11 cellular contexts compared by ENCODE assay signal in the genomic region with DNA sequence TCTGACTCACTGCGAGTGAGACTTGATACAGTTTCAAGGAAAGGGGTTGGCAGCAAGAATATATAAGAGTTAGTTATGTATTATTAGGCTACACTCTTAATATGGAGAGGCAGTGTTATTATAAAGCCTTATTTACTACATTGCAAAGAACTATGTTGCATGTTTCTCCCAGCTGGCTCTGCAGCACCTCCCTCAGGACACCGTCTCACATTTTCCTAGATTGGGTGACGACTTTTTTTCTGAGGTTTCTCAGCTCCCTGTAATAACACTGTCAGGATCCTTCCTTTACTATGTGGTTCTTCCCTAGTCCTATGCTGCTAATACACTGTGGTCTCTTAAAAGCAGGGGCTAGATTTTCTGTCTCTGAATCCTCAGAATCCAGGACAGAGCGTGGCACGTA.
DNase-seq lines count a peak whose midpoint lies in the region; ATAC-seq and TF ChIP-seq lines count a peak whose summit lies in the region.
"Had no signal": no experiment of that assay in that cellular context is flagged by ENCODE, and none has a peak within 500 bp of the region (broad histone marks: within the 10 kb centered on the region; RNA-seq: fewer than 3 reads in every experiment).

No MANE protein-coding gene starts in this region.

- POLR2A ChIA-PET in CD4-positive, alpha-beta T cell (lab: Charles Lee): no interaction called here

- H3K27ac Mint-ChIP-seq in chondrocyte (ENCODE audit: unreplicated experiment) (no peak overlapping the region), neural progenitor cell (no peak overlapping the region)
- no peak overlapping the region for H3K27ac Mint-ChIP-seq in CD4-positive, alpha-beta T cell

- H3K27me3 Mint-ChIP-seq in chondrocyte (ENCODE audit: low read depth) (no peaks in the 10 kb centered on the region), neural progenitor cell (ENCODE audit: insufficient read depth, low read depth) (peaks cover 2% of the 10 kb centered on the region)
- no peaks in the 10 kb centered on the region for H3K27me3 Mint-ChIP-seq in CD4-positive, alpha-beta T cell

- no peaks in the 10 kb centered on the region for H3K9me2 ChIP-seq in OCI-LY1 (ENCODE audit: low read depth, low read length)

- peaks cover 9% of the 10 kb centered on the region for H3K9me3 Mint-ChIP-seq in chondrocyte (ENCODE audit: low read depth)
- peaks cover 8% of the 10 kb centered on the region for H3K9me3 Mint-ChIP-seq in neural progenitor cell
- H3K9me3 Mint-ChIP-seq in CD4-positive, alpha-beta T cell: no peaks in the 10 kb centered on the region

- H3K4me3 Mint-ChIP-seq in chondrocyte (ENCODE audit: unreplicated experiment) (no peak overlapping the region), neural progenitor cell (no peak overlapping the region)
- no peak overlapping the region for H3K4me3 Mint-ChIP-seq in CD4-positive, alpha-beta T cell

- H3K36me3 ChIP-seq in GM06990 (ENCODE audit: control insufficient read depth, insufficient read depth, low read length) (peaks cover 2% of the 10 kb centered on the region; the same call in 1 of the 2 replicates), OCI-LY1 (ENCODE audit: insufficient read depth, low read length) (no peaks in the 10 kb centered on the region; the same call in 1 of the 2 replicates), neural progenitor cell (no peaks in the 10 kb centered on the region)
- H3K36me3 ChIP-seq: tibial nerve had no signal

- H3K4me2 ChIP-seq in OCI-LY1 (ENCODE audit: low read length): no peak overlapping the region
- no peak overlapping the region for H3K4me2 ChIP-seq in neural progenitor cell
- H3K4me2 ChIP-seq: smooth muscle cell had no signal

- H3K27ac ChIP-seq in OCI-LY1 (ENCODE audit: low read depth, low read length, poor library complexity, severe bottlenecking) (no peak overlapping the region), neural progenitor cell (no peak overlapping the region)
- no peak overlapping the region for H3K27ac ChIP-seq in CD4-positive, alpha-beta T cell (ENCODE audit: low read depth, low read length)
- H3K27ac ChIP-seq: tibial nerve had no signal

- H3K9ac ChIP-seq in OCI-LY1 (ENCODE audit: low read length): no peak overlapping the region
- no peak overlapping the region for H3K9ac ChIP-seq in neural progenitor cell

- H3K79me2 ChIP-seq in OCI-LY1 (ENCODE audit: insufficient read depth, low read length) (no peaks in the 10 kb centered on the region), neural progenitor cell (ENCODE audit: low read depth) (no peaks in the 10 kb centered on the region)

- CTCF ChIA-PET in CD4-positive, alpha-beta T cell (lab: Charles Lee): no interaction called here

- H3F3A ChIP-seq in OCI-LY1 (ENCODE audit: insufficient read depth, low read length) (no peaks in the 10 kb centered on the region), neural progenitor cell (ENCODE audit: low read depth) (no peaks in the 10 kb centered on the region)

- H3K9me3 ChIP-seq in OCI-LY1 (ENCODE audit: low read length) (no peaks in the 10 kb centered on the region), neural progenitor cell (ENCODE audit: low read depth) (no peaks in the 10 kb centered on the region)
- no peaks in the 10 kb centered on the region for H3K9me3 ChIP-seq in CD4-positive, alpha-beta T cell (ENCODE audit: control insufficient read depth, low read length)
- H3K9me3 ChIP-seq: tibial nerve had no signal

- H3K4me1 ChIP-seq in OCI-LY1 (ENCODE audit: insufficient read depth, low read length, severe bottlenecking) (no peaks in the 10 kb centered on the region), neural progenitor cell (no peaks in the 10 kb centered on the region)
- H3K4me1 ChIP-seq: tibial nerve had no signal

- H3K4me1 Mint-ChIP-seq in chondrocyte (ENCODE audit: low read depth) (no peaks in the 10 kb centered on the region), neural progenitor cell (peaks cover 6% of the 10 kb centered on the region)
- peaks cover 10% of the 10 kb centered on the region for H3K4me1 Mint-ChIP-seq in CD4-positive, alpha-beta T cell (ENCODE audit: low read depth)

- no peak overlapping the region for H2AFZ ChIP-seq in OCI-LY1 (ENCODE audit: low read length)
- H2AFZ ChIP-seq in neural progenitor cell (replicated peaks): no peak overlapping the region

- H3K36me3 Mint-ChIP-seq in chondrocyte (ENCODE audit: low read depth) (peaks cover 3% of the 10 kb centered on the region), neural progenitor cell (no peaks in the 10 kb centered on the region)
- peaks cover 55% of the 10 kb centered on the region for H3K36me3 Mint-ChIP-seq in CD4-positive, alpha-beta T cell (ENCODE audit: low read depth)

- H3K27me3 ChIP-seq in GM06990 (replicated peaks; ENCODE audit: control insufficient read depth, insufficient read depth, low read length): no peaks in the 10 kb centered on the region
- no peaks in the 10 kb centered on the region for H3K27me3 ChIP-seq in OCI-LY1 (ENCODE audit: insufficient read depth, low read length)
- no peaks in the 10 kb centered on the region for H3K27me3 ChIP-seq in neural progenitor cell
- no peaks in the 10 kb centered on the region for H3K27me3 ChIP-seq in CD4-positive, alpha-beta T cell (ENCODE audit: control insufficient read depth, insufficient read depth, low read length)
- H3K27me3 ChIP-seq: tibial nerve had no signal

- H4K20me1 ChIP-seq in OCI-LY1 (ENCODE audit: insufficient read depth, low read length) (no peaks in the 10 kb centered on the region), neural progenitor cell (ENCODE audit: low read depth) (no peaks in the 10 kb centered on the region)

- H3K4me3 ChIP-seq in GM06990 (replicated peaks; ENCODE audit: low read depth, low read length): no peak overlapping the region
- no peak overlapping the region for H3K4me3 ChIP-seq in OCI-LY1 (ENCODE audit: low read depth, low read length, poor library complexity, severe bottlenecking)
- no peak overlapping the region for H3K4me3 ChIP-seq in neural progenitor cell
- H3K4me3 ChIP-seq: smooth muscle cell, tibial nerve had no signal

- no peak for ATAC-seq in CD4-positive, alpha-beta T cell (ENCODE audit: poor library complexity)
- no peak for ATAC-seq in GM21423 (IDR thresholded peaks at IDR 0.05; ENCODE audit: unreplicated experiment)
- ATAC-seq: left cardiac atrium had no signal

- intact Hi-C loops in CD4-positive, alpha-beta T cell (cut with DNase I, micrococcal nuclease): no loop called here

- TF ChIP-seq CTCF in GM06990 (IDR thresholded peaks at IDR 0.05; ENCODE audit: insufficient read depth, low read length, poor library complexity, severe bottlenecking): peak; percentile 24
- peak; percentile 6; the same call in 1 of the 2 replicates for TF ChIP-seq CTCF in OCI-LY1 (IDR thresholded peaks at IDR 0.05; ENCODE audit: low read length)
- peak; percentile 36 for TF ChIP-seq CTCF in chondrocyte (IDR thresholded peaks at IDR 0.05)
- peak; percentile 22 for TF ChIP-seq CTCF in neural progenitor cell (IDR thresholded peaks at IDR 0.05)
- no peak for TF ChIP-seq CTCF in CD4-positive, alpha-beta T cell (IDR thresholded peaks at IDR 0.05)

- no peak for DNase-seq in GM06990 (ENCODE audit: extremely low read depth, insufficient read length)
- DNase-seq in chondrocyte (ENCODE audit: low spot score): no peak
- no peak for DNase-seq in neural progenitor cell (ENCODE audit: low spot score)
- DNase-seq in COLO668 (lab: John Stamatoyannopoulos, UW; ENCODE audit: unreplicated experiment): no peak
- DNase-seq in CD4-positive, alpha-beta T cell: no peak
- DNase-seq: left cardiac atrium, Right ventricle myocardium superior had no signal
